ENCODE assay signal across 8 cellular contexts in the genomic region with DNA sequence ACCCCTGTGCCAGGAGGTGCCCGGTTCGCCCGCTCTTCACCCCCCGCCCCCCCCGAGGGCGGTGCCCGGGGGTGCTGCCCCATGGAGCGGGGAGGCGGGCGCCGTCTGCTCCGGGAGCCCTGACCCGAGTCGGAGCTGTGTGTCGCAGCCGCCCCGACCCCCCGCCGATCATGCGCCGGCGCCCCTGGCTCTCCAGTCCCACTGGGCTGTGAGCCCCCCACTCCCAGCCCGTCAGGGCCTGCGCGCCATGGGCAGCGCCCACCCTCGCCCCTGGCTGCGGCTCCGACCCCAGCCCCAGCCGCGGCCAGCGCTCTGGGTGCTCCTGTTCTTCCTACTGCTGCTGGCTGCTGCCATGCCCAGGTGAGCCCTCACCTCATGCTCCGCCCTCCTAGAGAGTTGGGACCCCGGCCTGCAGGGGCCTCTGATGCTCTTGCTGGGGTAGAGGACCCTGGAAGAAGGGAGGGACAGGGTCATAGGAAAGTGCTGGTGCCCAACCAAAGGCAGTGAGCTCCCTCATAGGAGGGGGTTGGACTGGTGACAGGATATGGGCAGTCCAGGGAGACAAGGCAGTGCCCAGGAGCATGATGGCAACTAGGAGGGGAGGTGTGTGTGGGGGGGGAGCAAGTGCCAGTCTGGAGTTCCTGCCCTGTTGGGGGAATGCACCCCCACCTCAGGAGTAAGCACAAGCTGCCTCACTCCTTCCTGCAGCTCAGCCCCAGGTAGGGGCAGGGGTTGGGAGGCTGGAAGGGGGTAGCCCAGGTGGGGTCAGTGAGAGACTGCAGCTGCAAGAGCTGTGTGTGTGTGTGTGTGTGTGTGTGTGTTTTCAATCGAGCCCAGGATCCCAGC. TPM values are rescaled to one million over a fixed set of nuclear protein-coding genes. Genes with fewer than 3 reads are reported as not detected.
A peak's percentile ranks its signal among the peaks of the same experiment; 100 is the strongest.
DNase-seq lines count a peak whose midpoint lies in the region; ATAC-seq and TF ChIP-seq lines count a peak whose summit lies in the region.

Gene WNT10A (plus strand): TSS at position 104 of the 846 bp plus-strand sequence. CDS start 144 bp downstream, at position 248.

- H2AK9ac ChIP-seq in IMR-90 (replicated peaks; ENCODE audit: low read depth, low read length, poor library complexity), result no peak within 1 kb of the TSS

- BruUV-seq in IMR-90 (replicated peaks; lab: Mats Ljungman, UMichigan), result no TSS peak

- DNase-seq in left ventricle myocardium inferior, result no peak
- no peak for DNase-seq in cardiac septum (ENCODE audit: low spot score)
- no peak for DNase-seq in IMR-90
- DNase-seq in esophagus squamous epithelium (lab: John Stamatoyannopoulos, UW), result no peak
- DNase-seq in NCI-H1694 (lab: John Stamatoyannopoulos, UW), result no peak
- no peak for DNase-seq in DMS153 (lab: John Stamatoyannopoulos, UW)

- H3K4ac ChIP-seq in IMR-90 (ENCODE audit: low read depth, low read length), result no peak within 1 kb of the TSS

- no peak within 1 kb of the TSS for H2BK120ac ChIP-seq in IMR-90 (ENCODE audit: low read depth, low read length)

- H4K20me1 ChIP-seq in IMR-90 (ENCODE audit: insufficient read depth, low read length), result no peaks in the 10 kb centered on the region; the same call in 1 of the 2 replicates

- H3K9me3 ChIP-seq in left ventricle myocardium inferior (replicated peaks) (no peaks in the 10 kb centered on the region), IMR-90 (ENCODE audit: control insufficient read depth, insufficient read depth, low read length) (peaks cover 1% of the 10 kb centered on the region; the same call in 1 of the 2 replicates), esophagus squamous epithelium (no peaks in the 10 kb centered on the region)

- H3K27ac ChIP-seq in left ventricle myocardium inferior (replicated peaks) (no peak within 1 kb of the TSS), IMR-90 (ENCODE audit: insufficient read depth, low read length) (no peak within 1 kb of the TSS), esophagus squamous epithelium (peak within 1 kb of the TSS; percentile 68 to 83 (median 78)), urinary bladder (ENCODE audit: low read depth) (peak within 1 kb of the TSS; percentile 34)

- H3K18ac ChIP-seq in IMR-90 (ENCODE audit: low read depth, low read length), result no peak within 1 kb of the TSS

- H3K14ac ChIP-seq in IMR-90 (replicated peaks; ENCODE audit: low read depth, low read length), result no peak within 1 kb of the TSS

- no peak within 1 kb of the TSS for H3K9ac ChIP-seq in IMR-90 (ENCODE audit: low read depth, low read length)

- peaks cover 31% of the 10 kb centered on the region for H3K4me1 ChIP-seq in left ventricle myocardium inferior
- H3K4me1 ChIP-seq in IMR-90 (ENCODE audit: control insufficient read depth, insufficient read depth, low read length), result no peaks in the 10 kb centered on the region
- H3K4me1 ChIP-seq in esophagus squamous epithelium, result peaks cover 24 to 75% (median 32%) of the 10 kb centered on the region in 3 donors
- no peaks in the 10 kb centered on the region for H3K4me1 ChIP-seq in urinary bladder (ENCODE audit: insufficient read depth)

- dilution Hi-C loops in IMR-90 (cut with HindIII; ENCODE audit: low sequenced_read_pairs, unreplicated experiment), result no loop called here

- H3K27me3 ChIP-seq in left ventricle myocardium inferior (ENCODE audit: low read depth) (peaks cover 98% of the 10 kb centered on the region), IMR-90 (ENCODE audit: control insufficient read depth, insufficient read depth, low read length) (peaks cover 90% of the 10 kb centered on the region), esophagus squamous epithelium (peaks cover 0 to 99% (median 7%) of the 10 kb centered on the region in 4 donors)

- H2BK5ac ChIP-seq in IMR-90 (ENCODE audit: low read depth, low read length, poor library complexity, severe bottlenecking), result no peak within 1 kb of the TSS

- no peak within 1 kb of the TSS for H2BK20ac ChIP-seq in IMR-90 (ENCODE audit: low read depth, low read length)

- WGBS in IMR-90 (ENCODE audit: extremely low coverage in 2 of 2, insufficient read length in 1 of 2), 2 experiments, result 4% methylated on average over 18 of the region's 35 CpGs; no CpG with 5 or more reads in 1 of the 2 experiments
- 0 to 23% methylated on average over 1 of the region's 35 CpGs for WGBS in esophagus squamous epithelium, 2 donors
- WGBS in urinary bladder, result 9% methylated on average over 34 of the region's 35 CpGs

- no peak within 1 kb of the TSS for H2BK15ac ChIP-seq in IMR-90 (ENCODE audit: low read depth, low read length)

- H2AFZ ChIP-seq in IMR-90 (replicated peaks; ENCODE audit: low read length, poor library complexity), result peak within 1 kb of the TSS; percentile 32

- ATAC-seq in IMR-90 (ENCODE audit: low read depth) (no peak), esophagus mucosa (no peak)

- in situ Hi-C loops in IMR-90 (cut with MboI; ENCODE audit: low sequenced_read_pairs), result no loop called here

- no peak within 1 kb of the TSS for H3K56ac ChIP-seq in IMR-90 (ENCODE audit: extremely low read depth, insufficient read depth, low read length)

- peak within 1 kb of the TSS; percentile 51 for H3K4me3 ChIP-seq in left ventricle myocardium inferior
- no peak within 1 kb of the TSS for H3K4me3 ChIP-seq in IMR-90 (ENCODE audit: insufficient read depth, low read depth, low read length)
- H3K4me3 ChIP-seq in esophagus squamous epithelium, result peak within 1 kb of the TSS; percentile 34 to 68 (median 43)
- H3K4me3 ChIP-seq in urinary bladder (ENCODE audit: low read depth, low read length), result peak within 1 kb of the TSS; percentile 38

- CTCF ChIA-PET in IMR-90 (lab: Yijun Ruan, JAX), result interaction anchor here (1.4 kb wide), 1 partner anchor 17 kb away, joined by 4 read pairs; no protein-coding TSS in a partner anchor

- no peak within 1 kb of the TSS for H3K4me2 ChIP-seq in IMR-90 (ENCODE audit: low read depth, low read length)

- no peak within 1 kb of the TSS for H4K91ac ChIP-seq in IMR-90 (ENCODE audit: insufficient read depth, low read depth, low read length)

- intact Hi-C loops in left ventricle myocardium inferior (cut with micrococcal nuclease) (no loop called here), cardiac septum (cut with DNase I) (no loop called here), IMR-90 (cut with micrococcal nuclease) (no loop called here), esophagus squamous epithelium (cut with DNase I) (no loop called here)

- no peak for TF ChIP-seq RAD21 in IMR-90 (IDR thresholded peaks at IDR 0.05; ENCODE audit: low read length)

- H4K8ac ChIP-seq in IMR-90 (ENCODE audit: low read depth in 2 of 2, low read length in 2 of 2), result no peak within 1 kb of the TSS

- TF ChIP-seq CTCF in left ventricle myocardium inferior (IDR thresholded peaks at IDR 0.05; ENCODE audit: borderline replicate concordance), result no peak
- no peak for TF ChIP-seq CTCF in IMR-90 (conservative IDR thresholded peaks at IDR 0.05; ENCODE audit: low read depth, low read length)
- TF ChIP-seq CTCF in esophagus squamous epithelium (IDR thresholded peaks at IDR 0.05), result no peak

- H3K36me3 ChIP-seq in left ventricle myocardium inferior (no peaks in the 10 kb centered on the region), IMR-90 (ENCODE audit: control insufficient read depth, insufficient read depth, low read length) (no peaks in the 10 kb centered on the region), esophagus squamous epithelium (no peaks in the 10 kb centered on the region), urinary bladder (ENCODE audit: insufficient read depth) (no peaks in the 10 kb centered on the region)

- H3K23ac ChIP-seq in IMR-90 (ENCODE audit: low read depth, low read length), result no peak within 1 kb of the TSS

- TF ChIP-seq POLR2A in IMR-90 (IDR thresholded peaks at IDR 0.05; ENCODE audit: low read depth, low read length), result no peak
- no peak for TF ChIP-seq POLR2A in esophagus squamous epithelium (IDR thresholded peaks at IDR 0.05)

- H3K79me1 ChIP-seq in IMR-90 (ENCODE audit: low read depth in 1 of 2, low read length in 2 of 2), result no peaks in the 10 kb centered on the region

- no peak within 1 kb of the TSS for H4K5ac ChIP-seq in IMR-90 (ENCODE audit: low read depth, low read length)

- H2AK5ac ChIP-seq in IMR-90 (ENCODE audit: low read depth, low read length), result no peak within 1 kb of the TSS

- POLR2A ChIA-PET in IMR-90 (lab: Charles Lee; ENCODE audit: unreplicated experiment), result no interaction called here

- H3K9me1 ChIP-seq in IMR-90 (ENCODE audit: insufficient read depth, low read length), result no peaks in the 10 kb centered on the region; the same call in 1 of the 2 replicates

TF ChIP-seq in IMR-90, 13 proteins besides CTCF, POLR2A, EP300 and RAD21 (continues in another document):
- no peak for TF ChIP-seq MXI1 (IDR thresholded peaks at IDR 0.05; ENCODE audit: borderline replicate concordance, low read depth, low read length)
- no peak for TF ChIP-seq MAFK (IDR thresholded peaks at IDR 0.05; ENCODE audit: low read depth, low read length)
- TF ChIP-seq MAZ (IDR thresholded peaks at IDR 0.05; ENCODE audit: borderline replicate concordance, low read depth, low read length), result no peak
- TF ChIP-seq, protein P1, sequence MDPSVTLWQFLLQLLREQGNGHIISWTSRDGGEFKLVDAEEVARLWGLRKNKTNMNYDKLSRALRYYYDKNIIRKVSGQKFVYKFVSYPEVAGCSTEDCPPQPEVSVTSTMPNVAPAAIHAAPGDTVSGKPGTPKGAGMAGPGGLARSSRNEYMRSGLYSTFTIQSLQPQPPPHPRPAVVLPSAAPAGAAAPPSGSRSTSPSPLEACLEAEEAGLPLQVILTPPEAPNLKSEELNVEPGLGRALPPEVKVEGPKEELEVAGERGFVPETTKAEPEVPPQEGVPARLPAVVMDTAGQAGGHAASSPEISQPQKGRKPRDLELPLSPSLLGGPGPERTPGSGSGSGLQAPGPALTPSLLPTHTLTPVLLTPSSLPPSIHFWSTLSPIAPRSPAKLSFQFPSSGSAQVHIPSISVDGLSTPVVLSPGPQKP (IDR thresholded peaks at IDR 0.05; ENCODE audit: borderline replicate concordance, low read depth, low read length), result no peak
- no peak for TF ChIP-seq RFX5 (IDR thresholded peaks at IDR 0.05; ENCODE audit: low read depth, low read length)
- no peak for TF ChIP-seq BHLHE40 (IDR thresholded peaks at IDR 0.05; ENCODE audit: low read depth, low read length)
- no peak for TF ChIP-seq USF2 (IDR thresholded peaks at IDR 0.05; ENCODE audit: low read depth, low read length)

RNA-seq across cellular contexts. Expression of gene WNT10A, which starts in this region (rescaled TPM):
- total RNA-seq in left ventricle myocardium inferior (not detected), cardiac septum (not detected), IMR-90 (2012; rRNA removed) (not detected in 2 replicates), esophagus squamous epithelium (10 to 100 TPM in 2 of 4 donors, 1 to 10 TPM in 2; 8.0 to 19.1 (median 11.9) TPM), urinary bladder (1.9 TPM), esophagus mucosa (3.4 TPM)
- polyA plus RNA-seq in IMR-90 (2012; rRNA removed) (not detected in 2 replicates), urinary bladder (1.2 TPM)
- polyA plus RNA-seq in IMR-90 (2012; cell fraction: cytosol; rRNA removed), result not detected in 2 replicates
- not detected in 2 replicates for polyA plus RNA-seq in IMR-90 (2012; cell fraction: nucleus; rRNA removed; ENCODE audit: low replicate concordance)

Comparison
In these comparisons a context has a peak if more than half of its experiments do, and no peak if none do; other contexts are left out.
1. H3K27ac ChIP-seq: peak in esophagus squamous epithelium (4 of 4) and urinary bladder (single experiment); none in left ventricle myocardium inferior (single experiment) and IMR-90 (single experiment).